Comparison of ENCODE assay signal across 1 cellular context in genomic region chr11:77047928-77048446, GRCh38.
TF ChIP-seq lines count a peak whose summit lies in the region.

No MANE protein-coding gene starts in this region.

TF ChIP-seq in H1, 55 proteins besides CTCF, POLR2A, EP300 and RAD21:
- TF ChIP-seq KDM1A (IDR thresholded peaks at IDR 0.05; ENCODE audit: borderline replicate concordance, low read length) = peak; percentile 76; the same call in 1 of the 2 replicates
